ENCODE assay signal across 8 cellular contexts in the genomic region with DNA sequence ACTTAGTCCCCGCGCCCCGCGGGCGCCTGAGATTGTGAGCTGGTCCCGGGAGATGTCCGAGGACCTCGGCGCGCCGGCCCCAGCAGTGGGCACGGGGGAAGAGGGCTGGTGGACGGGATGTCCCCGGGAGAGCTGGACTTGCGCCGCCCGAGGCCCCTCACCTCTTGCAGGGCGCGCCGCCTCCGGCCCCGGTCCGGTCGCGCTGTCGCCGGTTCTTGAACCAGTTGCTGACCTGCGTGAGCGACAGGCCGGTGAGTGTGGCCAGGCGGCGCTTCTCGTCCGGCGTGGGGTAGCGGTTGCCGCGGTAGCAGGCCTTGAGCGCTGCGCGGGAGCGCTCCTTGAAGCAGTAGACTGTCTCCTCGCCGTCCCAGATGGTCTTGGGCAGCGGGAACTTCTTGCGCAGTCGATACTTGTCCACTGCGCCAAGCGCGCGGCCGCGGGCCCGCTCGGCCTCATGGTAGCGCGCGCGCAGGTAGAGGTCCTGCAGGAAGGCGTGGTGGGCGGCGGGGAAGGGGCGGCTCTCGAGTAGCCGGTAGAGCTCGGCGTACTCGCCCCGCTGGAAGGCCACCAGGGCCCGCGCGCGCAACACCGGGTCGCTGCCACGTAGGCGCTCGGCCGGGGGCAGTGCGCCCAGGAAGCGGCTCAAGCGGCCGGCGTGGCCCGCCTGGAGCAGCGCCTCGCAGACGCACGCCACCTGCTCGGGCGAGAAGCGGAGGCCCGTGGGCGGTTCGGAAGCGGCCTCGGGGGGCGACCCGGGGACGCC. TPM values are rescaled to one million over a fixed set of nuclear protein-coding genes. Genes with fewer than 3 reads are reported as not detected.
DNase-seq lines count a peak whose midpoint lies in the region; ATAC-seq and TF ChIP-seq lines count a peak whose summit lies in the region.

No MANE protein-coding gene starts in this region.

- H4K8ac ChIP-seq in mesendoderm (ENCODE audit: low read depth, low read length): no peak overlapping the region

- peak overlapping the region; percentile 98 for H3K23ac ChIP-seq in mesendoderm (ENCODE audit: low read length)

- no peak overlapping the region for H2BK15ac ChIP-seq in mesendoderm (replicated peaks; ENCODE audit: low read depth)

- no peak for TF ChIP-seq CTCF in CD14-positive monocyte (IDR thresholded peaks at IDR 0.05)
- TF ChIP-seq CTCF in GM20000 (IDR thresholded peaks at IDR 0.05; ENCODE audit: extremely low read depth, missing control alignments): no peak
- no peak for TF ChIP-seq CTCF in SK-N-SH (IDR thresholded peaks at IDR 0.05)
- no peak for TF ChIP-seq CTCF in type B pancreatic cell (conservative IDR thresholded peaks at IDR 0.05)

- H3K27me3 Mint-ChIP-seq in CD14-positive monocyte (ENCODE audit: low read depth in 3 of 3): peaks cover 67 to 98% (median 79%) of the 10 kb centered on the region in 3 donors
- no peaks in the 10 kb centered on the region for H3K27me3 Mint-ChIP-seq in type B pancreatic cell

- CTCF ChIA-PET in SK-N-SH (lab: Yijun Ruan, JAX): interaction anchor here (0.9 to 5.9 kb wide), 16 partner anchors 10 to 193 kb away, joined by 3 to 100 read pairs (median 7); a partner anchor contains a TSS

- POLR2A ChIA-PET in SK-N-SH (lab: Yijun Ruan, JAX): interaction anchor here (1.2 to 3.6 kb wide), 4 partner anchors 14 to 51 kb away, joined by 3 to 11 read pairs (median 4); a partner anchor contains a TSS

- H3K79me1 ChIP-seq in mesendoderm (ENCODE audit: low read length): no peaks in the 10 kb centered on the region

- TF ChIP-seq EP300 in SK-N-SH (IDR thresholded peaks at IDR 0.05; ENCODE audit: borderline replicate concordance in 1 of 2, low read depth in 1 of 2, low read length in 1 of 2): no peak

- WGBS in SK-N-SH (ENCODE audit: low lambda C conversion rate): 2% methylated on average over 18 of the region's 100 CpGs
- no CpG with 5 or more reads among the region's 100 CpGs for WGBS in mesendoderm (ENCODE audit: extremely low coverage, insufficient coverage, low lambda C conversion rate)

- H2AK5ac ChIP-seq in mesendoderm (ENCODE audit: low read length): no peak overlapping the region

- H3K4me3 Mint-ChIP-seq in CD14-positive monocyte: peak overlapping the region; percentile 53 to 71
- peak overlapping the region; percentile 91 for H3K4me3 Mint-ChIP-seq in type B pancreatic cell

- H3K27me3 ChIP-seq in SK-N-SH (ENCODE audit: insufficient read depth) (no peaks in the 10 kb centered on the region), mesendoderm (ENCODE audit: insufficient read depth, low read length, poor library complexity) (no peaks in the 10 kb centered on the region)
- H3K27me3 ChIP-seq in effector memory CD4-positive, alpha-beta T cell (replicated peaks; ENCODE audit: control insufficient read depth, insufficient read depth, low read length, poor library complexity, severe bottlenecking): peaks cover 20% of the 10 kb centered on the region

- intact Hi-C loops in CD14-positive monocyte (cut with micrococcal nuclease): no loop called here

- no peaks in the 10 kb centered on the region for H3K9me2 ChIP-seq in SK-N-SH

- H3K4me1 ChIP-seq in SK-N-SH (ENCODE audit: control insufficient read depth in 1 of 2, insufficient read depth in 2 of 2, low read depth in 1 of 2, low read length in 1 of 2): peaks cover 8 to 29% of the 10 kb centered on the region in 2 experiments; a peak in 3 of 4 replicates
- H3K4me1 ChIP-seq in effector memory CD4-positive, alpha-beta T cell (ENCODE audit: control insufficient read depth, insufficient read depth, low read length, poor library complexity, severe bottlenecking): peaks cover 30% of the 10 kb centered on the region
- peaks cover 8% of the 10 kb centered on the region for H3K4me1 ChIP-seq in mesendoderm (ENCODE audit: control insufficient read depth, low read depth, low read length)

- H3K9me3 ChIP-seq in SK-N-SH: no peaks in the 10 kb centered on the region
- H3K9me3 ChIP-seq in effector memory CD4-positive, alpha-beta T cell (ENCODE audit: control insufficient read depth, low read length): no peaks in the 10 kb centered on the region

- H3K27ac Mint-ChIP-seq in CD14-positive monocyte (no peak overlapping the region), type B pancreatic cell (peak overlapping the region; percentile 84)

- H3K27ac ChIP-seq in SK-N-SH (ENCODE audit: low read depth in 2 of 2, low read length in 1 of 2): peak overlapping the region; percentile 84 to 95
- no peak overlapping the region for H3K27ac ChIP-seq in effector memory CD4-positive, alpha-beta T cell (ENCODE audit: insufficient read depth, low read length, poor library complexity, severe bottlenecking)
- H3K27ac ChIP-seq in mesendoderm (ENCODE audit: low read depth, low read length): peak overlapping the region; percentile 98

- peak overlapping the region; percentile 94 for H3K18ac ChIP-seq in mesendoderm (ENCODE audit: low read length)

- H3K9ac ChIP-seq in SK-N-SH (peak overlapping the region; percentile 78), mesendoderm (ENCODE audit: low read length) (peak overlapping the region; percentile 100)

- H3K4me3 ChIP-seq in SK-N-SH (ENCODE audit: low read depth in 2 of 2, low read length in 1 of 2) (peak overlapping the region; percentile 64 to 70), mesendoderm (ENCODE audit: low read length) (peak overlapping the region; percentile 81)
- H3K4me3 ChIP-seq in effector memory CD4-positive, alpha-beta T cell (ENCODE audit: insufficient read depth, low read depth, low read length, poor library complexity, severe bottlenecking): peak overlapping the region; percentile 50

- no peak for TF ChIP-seq RAD21 in SK-N-SH (IDR thresholded peaks at IDR 0.05; ENCODE audit: low read length)

- H3K79me2 ChIP-seq in SK-N-SH (ENCODE audit: insufficient read depth): no peaks in the 10 kb centered on the region
- H3K79me2 ChIP-seq in mesendoderm (ENCODE audit: control insufficient read depth, insufficient read depth, low read length): no peaks in the 10 kb centered on the region

- H3K56ac ChIP-seq in mesendoderm (ENCODE audit: low read length): peak overlapping the region; percentile 100

- no peak overlapping the region for H2BK5ac ChIP-seq in mesendoderm (ENCODE audit: low read length)

- no peak for ATAC-seq in GM18870 (IDR thresholded peaks at IDR 0.05; ENCODE audit: unreplicated experiment)

- no peak overlapping the region for H4K5ac ChIP-seq in mesendoderm (ENCODE audit: low read length)

- peaks cover 33% of the 10 kb centered on the region for H3F3A ChIP-seq in SK-N-SH (replicated peaks; ENCODE audit: insufficient read depth)

- no peak overlapping the region for H2AFZ ChIP-seq in SK-N-SH (ENCODE audit: low read depth)

- H3K4ac ChIP-seq in mesendoderm (ENCODE audit: low read depth, low read length): peak overlapping the region; percentile 94

- DNase-seq in CD14-positive monocyte (ENCODE audit: low spot score) (no peak), GM20000 (ENCODE audit: low spot score) (peak; percentile 82), SK-N-SH (peak; percentile 67), mesendoderm (peak; percentile 80), type B pancreatic cell (ENCODE audit: extremely low spot score, unreplicated experiment) (peak; percentile 84), DMS79 treated with DMSO at 0.1 percent for 48 hours (lab: John Stamatoyannopoulos, UW) (no peak)
- no peak for DNase-seq in effector memory CD4-positive, alpha-beta T cell

- peak overlapping the region; percentile 48 for H2BK120ac ChIP-seq in mesendoderm (ENCODE audit: low read depth, low read length)

- H3K4me2 ChIP-seq in SK-N-SH: peak overlapping the region; percentile 99
- H3K4me2 ChIP-seq in mesendoderm (ENCODE audit: low read length): peak overlapping the region; percentile 96

- H3K36me3 ChIP-seq in SK-N-SH (replicated peaks in 1 of 2; ENCODE audit: control insufficient read depth in 1 of 2, insufficient read depth in 2 of 2, low read length in 1 of 2) (peaks cover 1 to 19% of the 10 kb centered on the region in 2 experiments), mesendoderm (ENCODE audit: control insufficient read depth, insufficient read depth, low read length) (no peaks in the 10 kb centered on the region)
- no peaks in the 10 kb centered on the region for H3K36me3 ChIP-seq in effector memory CD4-positive, alpha-beta T cell (ENCODE audit: control insufficient read depth, insufficient read depth, low read length)

- H3K4me1 Mint-ChIP-seq in CD14-positive monocyte: peaks cover 22% of the 10 kb centered on the region
- H3K4me1 Mint-ChIP-seq in type B pancreatic cell (ENCODE audit: unreplicated experiment): peaks cover 15% of the 10 kb centered on the region

- peaks cover 11% of the 10 kb centered on the region; the same call in 1 of the 2 replicates for H4K20me1 ChIP-seq in SK-N-SH (ENCODE audit: insufficient read depth)

- H3K36me3 Mint-ChIP-seq in CD14-positive monocyte (peaks cover 4 to 6% of the 10 kb centered on the region in 2 donors), type B pancreatic cell (no peaks in the 10 kb centered on the region)

- H3K9me3 Mint-ChIP-seq in CD14-positive monocyte (peaks cover 0 to 20% (median 12%) of the 10 kb centered on the region in 7 donors), type B pancreatic cell (no peaks in the 10 kb centered on the region)

RNA-seq across cellular contexts. Expression of a gene that starts 1.0 kb away (rescaled TPM):
- polyA plus RNA-seq in CD14-positive monocyte (not detected), SK-N-SH (2012; rRNA removed) (6.4 and 8.4 TPM in 2 replicates)
- 3.1 and 5.2 TPM in 2 replicates for polyA plus RNA-seq in SK-N-SH (2012; cell fraction: cytosol; rRNA removed)
- 22.8 and 31.2 TPM in 2 replicates for polyA plus RNA-seq in SK-N-SH (2012; cell fraction: nucleus; rRNA removed)
- 19.5 TPM for polyA plus RNA-seq in mesendoderm (2013, experiment 1 of 2)
- 18.9 TPM for polyA plus RNA-seq in mesendoderm (2013, experiment 2 of 2)
- 19.7 and 38.0 TPM in 2 replicates for total RNA-seq in type B pancreatic cell (ENCODE audit: low replicate concordance)

RNA-seq across cellular contexts. Expression of a gene that starts 14.2 kb away (rescaled TPM):
- polyA plus RNA-seq in CD14-positive monocyte (under 1 TPM in 1 of 2 donors, not detected in 1; 0.17 TPM), SK-N-SH (2012; rRNA removed) (86.4 and 92.2 TPM in 2 replicates)
- polyA plus RNA-seq in SK-N-SH (2012; cell fraction: cytosol; rRNA removed): 37.4 and 40.6 TPM in 2 replicates
- polyA plus RNA-seq in SK-N-SH (2012; cell fraction: nucleus; rRNA removed): 481 and 556 TPM in 2 replicates
- 10.5 TPM for polyA plus RNA-seq in mesendoderm (2013, experiment 1 of 2)
- 9.3 TPM for polyA plus RNA-seq in mesendoderm (2013, experiment 2 of 2)
- total RNA-seq in type B pancreatic cell (ENCODE audit: low replicate concordance): 42.5 and 97.7 TPM in 2 replicates

RNA-seq across cellular contexts. Expression of a gene that starts 24.6 kb away (rescaled TPM):
- polyA plus RNA-seq in CD14-positive monocyte (1 to 10 TPM; 1.5 to 2.4 TPM), SK-N-SH (2012; rRNA removed) (39.3 and 40.6 TPM in 2 replicates)
- polyA plus RNA-seq in SK-N-SH (2012; cell fraction: cytosol; rRNA removed): 11.6 and 18.4 TPM in 2 replicates
- polyA plus RNA-seq in SK-N-SH (2012; cell fraction: nucleus; rRNA removed): 140 and 155 TPM in 2 replicates
- polyA plus RNA-seq in mesendoderm (2013, experiment 1 of 2): 20.6 TPM
- polyA plus RNA-seq in mesendoderm (2013, experiment 2 of 2): 20.9 TPM
- total RNA-seq in type B pancreatic cell (ENCODE audit: low replicate concordance): 56.3 and 94.0 TPM in 2 replicates

RNA-seq across cellular contexts. Expression of a gene that starts 34.8 kb away (rescaled TPM):
- polyA plus RNA-seq in CD14-positive monocyte (not detected), SK-N-SH (2012; rRNA removed) (0.03 and 0.06 TPM in 2 replicates)
- polyA plus RNA-seq in SK-N-SH (2012; cell fraction: cytosol; rRNA removed): 0.01 TPM in 1 of 2 replicates, not detected in the other
- polyA plus RNA-seq in SK-N-SH (2012; cell fraction: nucleus; rRNA removed): 0.02 and 0.06 TPM in 2 replicates
- polyA plus RNA-seq in mesendoderm (2013, experiment 1 of 2): 0.38 TPM
- 0.28 TPM for polyA plus RNA-seq in mesendoderm (2013, experiment 2 of 2)
- total RNA-seq in type B pancreatic cell (ENCODE audit: low replicate concordance): not detected in 2 replicates

RNA-seq across cellular contexts. Expression of a gene that starts 37.4 kb away (rescaled TPM):
- polyA plus RNA-seq in CD14-positive monocyte (1 to 10 TPM; 3.8 to 5.5 TPM), SK-N-SH (2012; rRNA removed) (2.8 and 5.6 TPM in 2 replicates)
- 2.5 and 3.9 TPM in 2 replicates for polyA plus RNA-seq in SK-N-SH (2012; cell fraction: cytosol; rRNA removed)
- polyA plus RNA-seq in SK-N-SH (2012; cell fraction: nucleus; rRNA removed): 20.4 and 25.2 TPM in 2 replicates
- polyA plus RNA-seq in mesendoderm (2013, experiment 1 of 2): 17.4 TPM
- 17.5 TPM for polyA plus RNA-seq in mesendoderm (2013, experiment 2 of 2)
- 27.8 and 37.5 TPM in 2 replicates for total RNA-seq in type B pancreatic cell (ENCODE audit: low replicate concordance)

Comparison
In these comparisons a context has a peak if more than half of its experiments do, and no peak if none do; other contexts are left out.
1. DNase-seq: peak in GM20000 (single experiment), SK-N-SH (single experiment), mesendoderm (single experiment) and type B pancreatic cell (single experiment); none in CD14-positive monocyte (single experiment), effector memory CD4-positive, alpha-beta T cell (0 of 3) and DMS79 treated with DMSO at 0.1 percent for 48 hours (single experiment).
2. RNA of a gene that starts 14.2 kb away (polyA plus RNA-seq): 37.4 to 556 TPM in SK-N-SH; 0.17 TPM in CD14-positive monocyte; every median in the first group is over 10 times any median in the second.
3. Peak in every context shown above with its lines, with median percentiles within 50 percentile points of each other: H3K4me3 ChIP-seq.